ENCODE assay signal across 8 cellular contexts in genomic region chr14:59483360-59483759, GRCh38. TPM values are rescaled to one million over a fixed set of nuclear protein-coding genes. Genes with fewer than 3 reads are reported as not detected.
DNase-seq lines count a peak whose midpoint lies in the region; ATAC-seq and TF ChIP-seq lines count a peak whose summit lies in the region.

No MANE protein-coding gene starts in this region.

- H3K27me3 Mint-ChIP-seq in activated naive CD8-positive, alpha-beta T cell, result no peaks in the 10 kb centered on the region

- H3K9me3 Mint-ChIP-seq in activated naive CD8-positive, alpha-beta T cell (ENCODE audit: low read depth), result no peaks in the 10 kb centered on the region

- H3K36me3 Mint-ChIP-seq in activated naive CD8-positive, alpha-beta T cell, result peaks cover 7% of the 10 kb centered on the region

- ATAC-seq in left ventricle myocardium superior (peak; percentile 2), GM18502 (IDR thresholded peaks at IDR 0.05; ENCODE audit: poor library complexity, unreplicated experiment) (no peak), GM19455 (IDR thresholded peaks at IDR 0.05; ENCODE audit: unreplicated experiment) (no peak)

- peak overlapping the region; percentile 75 for H3K27ac Mint-ChIP-seq in activated naive CD8-positive, alpha-beta T cell

- intact Hi-C loops in left ventricle myocardium superior (cut with micrococcal nuclease), result no loop called here

- H3K4me3 Mint-ChIP-seq in activated naive CD8-positive, alpha-beta T cell, result peak overlapping the region; percentile 97

- no peak for TF ChIP-seq CTCF in C4-2B (conservative IDR thresholded peaks at IDR 0.05)

- H3K27ac ChIP-seq in C4-2B, result peak overlapping the region; percentile 96

- peaks cover 63% of the 10 kb centered on the region for H3K4me1 Mint-ChIP-seq in activated naive CD8-positive, alpha-beta T cell (ENCODE audit: low read depth)

- DNase-seq in HS-27A (ENCODE audit: low read depth) (peak; percentile 38), left ventricle myocardium superior (no peak), renal cortical epithelial cell (ENCODE audit: low read depth) (peak; percentile 87)
- no peak for DNase-seq in activated CD4-positive, alpha-beta T cell treated with anti-CD3 and anti-CD28 coated beads for 48 hours

RNA-seq across cellular contexts. Expression of gene L3HYPDH, which starts 0.8 kb away (rescaled TPM):
- total RNA-seq in left ventricle myocardium superior (11.3 TPM), renal cortical epithelial cell (35.6 and 57.3 TPM in 2 replicates)

RNA-seq across cellular contexts. Expression of gene JKAMP, which starts 1.0 kb away (rescaled TPM):
- total RNA-seq in left ventricle myocardium superior (27.8 TPM), renal cortical epithelial cell (136 and 162 TPM in 2 replicates)

RNA-seq across cellular contexts. Expression of gene GPR135, which starts 18.2 kb away (rescaled TPM):
- total RNA-seq in left ventricle myocardium superior (2.0 TPM), renal cortical epithelial cell (1.2 and 5.7 TPM in 2 replicates)

Comparison
In these comparisons a context has a peak if more than half of its experiments do, and no peak if none do; other contexts are left out.
1. DNase-seq: peak in HS-27A (single experiment) and renal cortical epithelial cell (single experiment); none in left ventricle myocardium superior (single experiment) and activated CD4-positive, alpha-beta T cell treated with anti-CD3 and anti-CD28 coated beads for 48 hours (single experiment).